2 cellular contexts compared by ENCODE assay signal in genomic region chr9:128727626-128728248, GRCh38.
TF ChIP-seq lines count a peak whose summit lies in the region.

No MANE protein-coding gene starts in this region.

TF ChIP-seq in HEK293, 187 proteins besides CTCF, POLR2A, EP300 and RAD21:
- TF ChIP-seq ZNF555 (tag by site-specific recombination; conservative IDR thresholded peaks at IDR 0.05): no peak
- no peak for TF ChIP-seq ZNF621 (tag by site-specific recombination; IDR thresholded peaks at IDR 0.05)
- no peak for TF ChIP-seq ZBTB44 (tag by site-specific recombination; IDR thresholded peaks at IDR 0.05)
- 0 out of 2 replicates have a peak, but pooled peaks have one; percentile 35 for TF ChIP-seq EGR2 (tag by site-specific recombination; IDR thresholded peaks at IDR 0.05; ENCODE audit: low read depth)
- TF ChIP-seq ZNF121 (tag by site-specific recombination; IDR thresholded peaks at IDR 0.05): peak; percentile 93
- no peak for TF ChIP-seq ZNF138 (tag by site-specific recombination; IDR thresholded peaks at IDR 0.05; ENCODE audit: borderline replicate concordance)
- no peak for TF ChIP-seq FEZF1 (tag by site-specific recombination; IDR thresholded peaks at IDR 0.05)
- TF ChIP-seq MYNN (tag by site-specific recombination; IDR thresholded peaks at IDR 0.05; ENCODE audit: borderline replicate concordance): no peak
TF ChIP-seq in HEK293: peak in this region for 2.

TF ChIP-seq in K562, 482 proteins besides CTCF, POLR2A, EP300 and RAD21:
- no peak for TF ChIP-seq ZFP36 (IDR thresholded peaks at IDR 0.05; ENCODE audit: low read depth, low read length, partially characterized antibody)
- peak; percentile 84 for TF ChIP-seq ZNF121 (CRISPR knock-in tag; conservative IDR thresholded peaks at IDR 0.05)
TF ChIP-seq in K562: peak in this region for 1.
